Comparison of ENCODE assay signal across 16 cellular contexts in the genomic region with DNA sequence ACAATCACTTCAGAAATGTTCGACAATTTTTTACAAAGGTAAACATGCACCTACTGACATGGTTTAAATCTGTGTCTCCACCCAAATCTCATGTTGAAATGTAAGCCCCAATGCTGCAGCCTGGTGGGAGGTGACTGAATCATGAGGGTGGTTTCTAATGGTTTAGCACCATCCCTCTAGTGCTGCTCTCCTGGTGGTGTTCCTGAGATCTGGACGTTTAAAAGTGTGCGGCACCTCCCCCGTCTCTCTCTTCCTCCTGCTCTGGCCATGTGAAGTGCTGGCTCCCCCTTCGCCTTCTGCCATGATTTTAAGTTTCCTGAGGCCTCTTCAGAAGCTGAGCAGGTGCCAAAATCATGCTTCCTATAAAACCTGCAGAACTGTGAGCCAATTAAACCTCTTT. TPM values are rescaled to one million over a fixed set of nuclear protein-coding genes. Genes with fewer than 3 reads are reported as not detected.
DNase-seq lines count a peak whose midpoint lies in the region; ATAC-seq and TF ChIP-seq lines count a peak whose summit lies in the region.
"Had no signal": no experiment of that assay in that cellular context is flagged by ENCODE, and none has a peak within 500 bp of the region (broad histone marks: within the 10 kb centered on the region; RNA-seq: fewer than 3 reads in every experiment).

No MANE protein-coding gene starts in this region.

- no peaks in the 10 kb centered on the region for H3K36me3 Mint-ChIP-seq in glutamatergic neuron (ENCODE audit: unreplicated experiment)
- H3K36me3 Mint-ChIP-seq: CD4-positive, CD25-positive, alpha-beta regulatory T cell had no signal

- H3K4me3 Mint-ChIP-seq in stimulated activated naive CD8-positive, alpha-beta T cell treated with anti-CD3 and anti-CD28 coated beads, Interleukin-15, amount 100 ng/mL, for 72 hours: no peak overlapping the region
- peak overlapping the region; percentile 68 for H3K4me3 Mint-ChIP-seq in glutamatergic neuron (ENCODE audit: unreplicated experiment)

- no peak for TF ChIP-seq CTCF in glutamatergic neuron (IDR thresholded peaks at IDR 0.05; ENCODE audit: partially characterized antibody, unreplicated experiment)
- TF ChIP-seq CTCF in foreskin fibroblast (IDR thresholded peaks at IDR 0.05; ENCODE audit: low read depth, low read length): no peak

- DNase-seq in stimulated activated naive CD8-positive, alpha-beta T cell treated with anti-CD3 and anti-CD28 coated beads, Interleukin-15, amount 100 ng/mL, for 72 hours: no peak
- no peak for DNase-seq in stimulated activated naive CD8-positive, alpha-beta T cell treated with anti-CD3 and anti-CD28 coated beads, Interleukin-15, Interleukin-2, amounts not matched to agents 100 U/mL and 50 U/mL, for 24 hours
- peak; percentile 25 for DNase-seq in NCI-H524 treated with DMSO at 0.1 percent for 48 hours (lab: John Stamatoyannopoulos, UW)
- DNase-seq in glutamatergic neuron: no peak
- no peak for DNase-seq in foreskin fibroblast
- DNase-seq in NCI-H2107 (lab: John Stamatoyannopoulos, UW): no peak
- no peak for DNase-seq in stimulated activated CD4-positive, alpha-beta T cell treated with anti-CD3 and anti-CD28 coated beads, Interleukin-15, amount 100 ng/mL, for 24 hours
- DNase-seq in NCI-H187 (lab: John Stamatoyannopoulos, UW): no peak
- DNase-seq: CD4-positive, CD25-positive, alpha-beta regulatory T cell; DMS79 treated with DMSO at 0.1 percent for 48 hours; GOT3; NCI-H1436 treated with DMSO at 0.1 percent for 48 hours; NCI-H345; NCI-H748 treated with DMSO at 0.1 percent for 48 hours; Peyer's patch; SHP77 had no signal

- no peaks in the 10 kb centered on the region for H3K9me3 Mint-ChIP-seq in stimulated activated naive CD8-positive, alpha-beta T cell treated with anti-CD3 and anti-CD28 coated beads, Interleukin-15, amount 100 ng/mL, for 72 hours
- peaks cover 5% of the 10 kb centered on the region for H3K9me3 Mint-ChIP-seq in glutamatergic neuron (ENCODE audit: unreplicated experiment)
- H3K9me3 Mint-ChIP-seq: CD4-positive, CD25-positive, alpha-beta regulatory T cell had no signal

- no peak for ATAC-seq in stimulated activated naive CD8-positive, alpha-beta T cell treated with anti-CD3 and anti-CD28 coated beads, Interleukin-15, amount 100 ng/mL, for 72 hours
- no peak for ATAC-seq in stimulated activated naive CD8-positive, alpha-beta T cell treated with anti-CD3 and anti-CD28 coated beads, Interleukin-15, Interleukin-2, amounts not matched to agents 100 U/mL and 50 U/mL, for 24 hours

- no peaks in the 10 kb centered on the region for H3K27me3 Mint-ChIP-seq in stimulated activated naive CD8-positive, alpha-beta T cell treated with anti-CD3 and anti-CD28 coated beads, Interleukin-15, amount 100 ng/mL, for 72 hours
- H3K27me3 Mint-ChIP-seq in glutamatergic neuron (ENCODE audit: unreplicated experiment): no peaks in the 10 kb centered on the region
- H3K27me3 Mint-ChIP-seq: CD4-positive, CD25-positive, alpha-beta regulatory T cell had no signal

- H3K4me3 ChIP-seq in foreskin fibroblast (ENCODE audit: low read depth in 1 of 2, low read length in 2 of 2): no peak overlapping the region
- H3K4me3 ChIP-seq: Peyer's patch had no signal

- H3K27ac Mint-ChIP-seq in stimulated activated naive CD8-positive, alpha-beta T cell treated with anti-CD3 and anti-CD28 coated beads, Interleukin-15, amount 100 ng/mL, for 72 hours: peak overlapping the region; percentile 23 to 83
- peak overlapping the region; percentile 76 for H3K27ac Mint-ChIP-seq in glutamatergic neuron (ENCODE audit: unreplicated experiment)

- H3K4me1 Mint-ChIP-seq in stimulated activated naive CD8-positive, alpha-beta T cell treated with anti-CD3 and anti-CD28 coated beads, Interleukin-15, amount 100 ng/mL, for 72 hours: peaks cover 48% of the 10 kb centered on the region
- H3K4me1 Mint-ChIP-seq in glutamatergic neuron (ENCODE audit: low read depth, unreplicated experiment): peaks cover 22% of the 10 kb centered on the region

RNA-seq across cellular contexts. Expression of gene MAP3K2, which starts 28.3 kb away (rescaled TPM):
- total RNA-seq in glutamatergic neuron (ENCODE audit: unreplicated experiment): 42.7 TPM

RNA-seq across cellular contexts. Expression of gene PROC, which starts 58.7 kb away (rescaled TPM):
- total RNA-seq in glutamatergic neuron (ENCODE audit: unreplicated experiment): not detected
- total RNA-seq: CD4-positive, CD25-positive, alpha-beta regulatory T cell had no signal
